Comparison of ENCODE assay signal across 16 cellular contexts in genomic region chr4:70915048-70915815, GRCh38. TPM values are rescaled to one million over a fixed set of nuclear protein-coding genes. Genes with fewer than 3 reads are reported as not detected.
A peak's percentile ranks its signal among the peaks of the same experiment; 100 is the strongest.
DNase-seq lines count a peak whose midpoint lies in the region; ATAC-seq and TF ChIP-seq lines count a peak whose summit lies in the region.
"Had no signal": no experiment of that assay in that cellular context is flagged by ENCODE, and none has a peak within 500 bp of the region (broad histone marks: within the 10 kb centered on the region; RNA-seq: fewer than 3 reads in every experiment).

No MANE protein-coding gene starts in this region.

- TF ChIP-seq CTCF in WI38 (IDR thresholded peaks at IDR 0.05; ENCODE audit: low read depth, low read length): no peak

- no peaks in the 10 kb centered on the region for H3K9me2 ChIP-seq in Karpas-422 (replicated peaks; ENCODE audit: insufficient read depth, low read length)

- H3K4me2 ChIP-seq in Karpas-422 (ENCODE audit: low read depth, low read length, poor library complexity, severe bottlenecking): peak overlapping the region; percentile 0

- ATAC-seq in stimulated activated naive B cell treated with anti-CD40 and anti-IgM and Interleukin-4, amounts not matched to agents 10 μg/mL and 1 μg/mL and 100 μg/mL, for 72 hours (replicated peaks): no peak
- ATAC-seq in HG02610 (IDR thresholded peaks at IDR 0.05; ENCODE audit: unreplicated experiment): no peak

- peak overlapping the region; percentile 84 for H3K27ac Mint-ChIP-seq in stimulated activated naive B cell treated with anti-CD40 and anti-IgM and Interleukin-4, amounts not matched to agents 10 μg/mL and 1 μg/mL and 100 μg/mL, for 72 hours
- H3K27ac Mint-ChIP-seq: CD4-positive, CD25-positive, alpha-beta regulatory T cell had no signal

- no peak overlapping the region for H3K4me3 Mint-ChIP-seq in stimulated activated naive B cell treated with anti-CD40 and anti-IgM and Interleukin-4, amounts not matched to agents 10 μg/mL and 1 μg/mL and 100 μg/mL, for 72 hours

- H4K20me1 ChIP-seq in Karpas-422 (ENCODE audit: insufficient read depth, low read depth, low read length): no peaks in the 10 kb centered on the region

- H3K9me3 ChIP-seq in Karpas-422 (ENCODE audit: low read length): no peaks in the 10 kb centered on the region; the same call in 1 of the 2 replicates
- H3K9me3 ChIP-seq: testis had no signal

- peaks cover 90% of the 10 kb centered on the region for H3K79me2 ChIP-seq in Karpas-422 (ENCODE audit: low read length)

- no peaks in the 10 kb centered on the region for H3K27me3 Mint-ChIP-seq in stimulated activated naive B cell treated with anti-CD40 and anti-IgM and Interleukin-4, amounts not matched to agents 10 μg/mL and 1 μg/mL and 100 μg/mL, for 72 hours
- H3K27me3 Mint-ChIP-seq: CD4-positive, CD25-positive, alpha-beta regulatory T cell had no signal

- H3K4me1 Mint-ChIP-seq in stimulated activated naive B cell treated with anti-CD40 and anti-IgM and Interleukin-4, amounts not matched to agents 10 μg/mL and 1 μg/mL and 100 μg/mL, for 72 hours: peaks cover 8 to 22% of the 10 kb centered on the region in 2 donors

- no peak overlapping the region for H3K4me3 ChIP-seq in Karpas-422 (ENCODE audit: low read length)
- peak overlapping the region; percentile 39 for H3K4me3 ChIP-seq in WI38 (ENCODE audit: low read depth, low read length)
- H3K4me3 ChIP-seq: testis had no signal

- peaks cover 35% of the 10 kb centered on the region for H3K4me1 ChIP-seq in Karpas-422 (ENCODE audit: low read length)
- H3K4me1 ChIP-seq: testis had no signal

- DNase-seq in Karpas-422: no peak
- peak; percentile 60 for DNase-seq in fibroblast of peridontal ligament (ENCODE audit: extremely low read depth)
- no peak for DNase-seq in stimulated activated naive B cell treated with anti-CD40 and anti-IgM and Interleukin-4, amounts not matched to agents 10 μg/mL and 1 μg/mL and 100 μg/mL, for 72 hours
- no peak for DNase-seq in inferior parietal cortex (ENCODE audit: extremely low spot score)
- no peak for DNase-seq in HPDE6-E6E7 (ENCODE audit: extremely low spot score)
- DNase-seq: activated naive CD4-positive, alpha-beta T cell; CD4-positive, CD25-positive, alpha-beta regulatory T cell; effector memory CD4-positive, alpha-beta T cell; GF-D8; NCI-H2171 treated with DMSO at 0.1 percent for 48 hours; posterior cingulate gyrus; stimulated activated CD4-positive, alpha-beta T cell treated with anti-CD3 and anti-CD28 coated beads, Interleukin-15, amount 100 ng/mL, for 24 hours; testis; WERI-Rb-1 had no signal

- H3K27me3 ChIP-seq in Karpas-422 (ENCODE audit: low read length): no peaks in the 10 kb centered on the region
- H3K27me3 ChIP-seq: testis had no signal

- H3K27ac ChIP-seq in Karpas-422 (ENCODE audit: low read length): no peak overlapping the region
- H3K27ac ChIP-seq: testis, WERI-Rb-1 had no signal

- no peak overlapping the region for H2AFZ ChIP-seq in Karpas-422 (ENCODE audit: low read length)

- H3K9ac ChIP-seq in Karpas-422 (ENCODE audit: low read length): no peak overlapping the region

- peaks cover 24 to 30% of the 10 kb centered on the region in 2 donors for H3K36me3 Mint-ChIP-seq in stimulated activated naive B cell treated with anti-CD40 and anti-IgM and Interleukin-4, amounts not matched to agents 10 μg/mL and 1 μg/mL and 100 μg/mL, for 72 hours

- peaks cover 2 to 3% of the 10 kb centered on the region in 2 donors for H3K9me3 Mint-ChIP-seq in stimulated activated naive B cell treated with anti-CD40 and anti-IgM and Interleukin-4, amounts not matched to agents 10 μg/mL and 1 μg/mL and 100 μg/mL, for 72 hours

- peaks cover 65% of the 10 kb centered on the region for H3K36me3 ChIP-seq in Karpas-422 (ENCODE audit: insufficient read depth, low read length)

RNA-seq across cellular contexts. Expression of gene MOB1B, which starts 13.1 kb away (rescaled TPM):
- 25.3 and 55.6 TPM in 2 replicates for total RNA-seq in Karpas-422 (2014; rRNA removed; shearing (Covaris generic); ENCODE audit: low replicate concordance)
